In the genomic region with DNA sequence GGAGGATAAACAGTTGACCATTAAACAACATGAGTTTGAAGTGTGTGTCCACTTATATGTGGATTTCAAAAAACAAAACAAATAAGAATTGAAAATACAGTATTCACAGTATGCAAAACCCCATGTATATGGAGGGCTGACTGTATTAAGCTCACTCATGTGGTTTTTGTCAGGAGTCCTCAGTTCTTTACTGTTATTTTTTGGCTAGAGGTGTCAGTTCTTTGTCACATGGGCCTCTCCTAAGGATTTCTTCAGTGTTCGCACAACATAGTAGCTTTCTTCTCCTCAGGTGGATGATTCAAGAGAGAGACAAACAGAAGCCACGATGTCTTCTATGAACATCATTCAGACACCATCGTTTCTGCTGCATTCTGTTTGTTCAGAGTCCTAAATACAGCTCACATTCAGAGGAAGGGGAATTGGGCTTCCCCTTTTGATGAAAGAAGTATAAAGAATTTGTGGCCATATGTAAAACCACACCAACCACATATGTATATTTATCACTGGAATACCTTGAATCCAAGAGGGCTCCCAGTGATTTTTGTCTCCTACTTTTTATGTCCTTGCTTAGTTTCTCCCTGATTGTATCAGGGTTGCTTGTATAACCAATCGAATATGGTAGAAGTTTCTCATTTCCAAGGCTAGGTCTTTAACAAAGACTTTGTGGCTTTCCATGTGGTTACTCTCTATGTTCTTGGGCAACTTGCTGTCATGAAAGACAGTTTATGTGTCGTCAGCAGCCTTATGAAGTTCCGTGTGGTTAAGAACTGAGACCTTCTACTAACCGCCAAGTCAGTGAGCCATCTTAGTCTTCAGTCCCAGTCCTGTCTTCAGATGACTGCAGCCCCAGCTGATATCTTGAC, we compare ENCODE assay signal across 8 cellular contexts. TPM values are rescaled to one million over a fixed set of nuclear protein-coding genes. Genes with fewer than 3 reads are reported as not detected.
DNase-seq lines count a peak whose midpoint lies in the region; ATAC-seq, FAIRE-seq and TF ChIP-seq lines count a peak whose summit lies in the region.

No MANE protein-coding gene starts in this region.

- H3K4me3 ChIP-seq in K562 (no peak overlapping the region), ascending aorta (no peak overlapping the region)

- no peaks in the 10 kb centered on the region for H3K9me1 ChIP-seq in K562 (ENCODE audit: control insufficient read depth, insufficient read depth, low read length)

- H4K20me1 ChIP-seq in K562 (replicated peaks; ENCODE audit: control insufficient read depth, insufficient read depth, low read length), result no peaks in the 10 kb centered on the region

- no peak overlapping the region for H2AFZ ChIP-seq in K562 (ENCODE audit: low read depth, low read length)

- no peaks in the 10 kb centered on the region for H3K9me3 ChIP-seq in K562 (replicated peaks; ENCODE audit: control insufficient read depth, insufficient read depth, low read depth, low read length)
- no peaks in the 10 kb centered on the region for H3K9me3 ChIP-seq in ascending aorta

- CTCF ChIA-PET in K562 (lab: Yijun Ruan, JAX; ENCODE audit: low intra/inter-chr PET ratio), result no interaction called here

- POLR2A ChIA-PET in K562 (lab: Yijun Ruan, JAX), result no interaction called here

- DNase-seq in SKM-1 (lab: John Stamatoyannopoulos, UW; ENCODE audit: unreplicated experiment) (peak; percentile 82), K562 (ENCODE audit: extremely low read depth in 1 of 4, low spot score in 3 of 4) (peak in 2 of 4 experiments; percentile 11 to 40), NCI-H2029 (lab: John Stamatoyannopoulos, UW) (no peak), COLO668 (lab: John Stamatoyannopoulos, UW; ENCODE audit: unreplicated experiment) (no peak), ascending aorta (ENCODE audit: low spot score in 2 of 2) (no peak)
- DNase-seq in stimulated activated naive CD8-positive, alpha-beta T cell treated with anti-CD3 and anti-CD28 coated beads, Interleukin-15, Interleukin-2, amounts not matched to agents 100 U/mL and 50 U/mL, for 24 hours, result peak; percentile 48

- BruUV-seq in K562 (replicated peaks; lab: Mats Ljungman, UMichigan), result no TSS peak

- 36% methylated on average over 7 of the region's 7 CpGs for WGBS in K562 (ENCODE audit: insufficient coverage, low coverage, missing lambda C conversion rate)

- H3K4me2 ChIP-seq in K562 (ENCODE audit: insufficient read depth, low read length), result no peak overlapping the region

- TF ChIP-seq POLR2A in K562 (conservative IDR thresholded peaks at IDR 0.05), result no peak

- TF ChIP-seq EP300 in K562 (IDR thresholded peaks at IDR 0.05; ENCODE audit: low read length), result no peak

- in situ Hi-C loops in K562 (cut with MboI), result no loop called here

- ATAC-seq in GM18907 (IDR thresholded peaks at IDR 0.05; ENCODE audit: unreplicated experiment) (peak; percentile 99), HG02981 (IDR thresholded peaks at IDR 0.05; ENCODE audit: unreplicated experiment) (peak; percentile 97), K562 (peak; percentile 82)
- peak; percentile 99 for ATAC-seq in stimulated activated naive CD8-positive, alpha-beta T cell treated with anti-CD3 and anti-CD28 coated beads, Interleukin-15, Interleukin-2, amounts not matched to agents 100 U/mL and 50 U/mL, for 24 hours

- H3K9ac ChIP-seq in K562 (ENCODE audit: insufficient read depth in 1 of 2, low read depth in 2 of 2, low read length in 2 of 2), result no peak overlapping the region

- peaks cover 34% of the 10 kb centered on the region for H3K79me2 ChIP-seq in K562 (ENCODE audit: control insufficient read depth, insufficient read depth, low read length)

- no peak for TF ChIP-seq RAD21 in K562 (CRISPR knock-in tag; conservative IDR thresholded peaks at IDR 0.05 in 1 of 2, IDR thresholded peaks at IDR 0.05 in 1 of 2)

- H3K36me3 ChIP-seq in K562 (ENCODE audit: control insufficient read depth, insufficient read depth, low read length), result no peaks in the 10 kb centered on the region; the same call in 2 of the 3 replicates
- no peaks in the 10 kb centered on the region for H3K36me3 ChIP-seq in ascending aorta

- intact Hi-C loops in K562 (cut with micrococcal nuclease) (no loop called here), ascending aorta (cut with DNase I) (no loop called here)

- TF ChIP-seq CTCF in K562 (IDR thresholded peaks at IDR 0.05 in 2 of 3, conservative IDR thresholded peaks at IDR 0.05 in 1 of 3; ENCODE audit: insufficient read depth in 2 of 3, low read depth in 1 of 3, low read length in 3 of 3) (no peak), ascending aorta (IDR thresholded peaks at IDR 0.05) (no peak)

- H3K4me1 ChIP-seq in K562 (replicated peaks in 1 of 2; ENCODE audit: control insufficient read depth in 2 of 2, insufficient read depth in 2 of 2, low read length in 2 of 2) (peaks cover 0 to 6% of the 10 kb centered on the region in 2 experiments; a peak in 2 of 5 replicates), ascending aorta (peaks cover 3 to 4% of the 10 kb centered on the region in 2 donors)

- no peaks in the 10 kb centered on the region for H3K27me3 ChIP-seq in K562 (ENCODE audit: control insufficient read depth in 2 of 2, insufficient read depth in 2 of 2, low read length in 2 of 2)
- H3K27me3 ChIP-seq in ascending aorta, result no peaks in the 10 kb centered on the region

- peak overlapping the region; percentile 28; the same call in 1 of the 3 replicates for H3K27ac ChIP-seq in K562 (ENCODE audit: extremely low read depth, low read depth, low read length)
- no peak overlapping the region for H3K27ac ChIP-seq in ascending aorta

- FAIRE-seq in K562 (lab: Jason Lieb, UNC), result no peak

TF ChIP-seq in K562, 482 proteins besides CTCF, POLR2A, EP300 and RAD21 (continues in another document):
- TF ChIP-seq, protein P1, sequence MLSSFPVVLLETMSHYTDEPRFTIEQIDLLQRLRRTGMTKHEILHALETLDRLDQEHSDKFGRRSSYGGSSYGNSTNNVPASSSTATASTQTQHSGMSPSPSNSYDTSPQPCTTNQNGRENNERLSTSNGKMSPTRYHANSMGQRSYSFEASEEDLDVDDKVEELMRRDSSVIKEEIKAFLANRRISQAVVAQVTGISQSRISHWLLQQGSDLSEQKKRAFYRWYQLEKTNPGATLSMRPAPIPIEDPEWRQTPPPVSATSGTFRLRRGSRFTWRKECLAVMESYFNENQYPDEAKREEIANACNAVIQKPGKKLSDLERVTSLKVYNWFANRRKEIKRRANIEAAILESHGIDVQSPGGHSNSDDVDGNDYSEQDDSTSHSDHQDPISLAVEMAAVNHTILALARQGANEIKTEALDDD (IDR thresholded peaks at IDR 0.05), result peak; percentile 82
- TF ChIP-seq SIN3A (IDR thresholded peaks at IDR 0.05; ENCODE audit: borderline replicate concordance in 2 of 2, control insufficient read depth in 1 of 2, low read depth in 2 of 2, low read length in 2 of 2) (no peak), CEBPG (CRISPR knock-in tag; IDR thresholded peaks at IDR 0.05) (peak; percentile 38; the same call in 1 of the 2 replicates), CEBPG (tag; conservative IDR thresholded peaks at IDR 0.05 in 1 of 2, IDR thresholded peaks at IDR 0.05 in 1 of 2) (peak; percentile 7 to 42; a peak in 1 of 4 replicates), ZNF644 (tag; IDR thresholded peaks at IDR 0.05; ENCODE audit: low read depth) (no peak), ZBTB1 (CRISPR knock-in tag; IDR thresholded peaks at IDR 0.05; ENCODE audit: borderline replicate concordance, low read depth) (peak; percentile 71; the same call in 1 of the 2 replicates)

RNA-seq across cellular contexts. Expression of a gene that starts 18.9 kb away (rescaled TPM):
- 27.6 and 70.2 TPM in 2 replicates for total RNA-seq in K562 (2011; cell fraction: chromatin; rRNA removed; ENCODE audit: low replicate concordance)
- 17.8 and 22.8 TPM in 2 replicates for total RNA-seq in K562 (2011; cell fraction: nucleolus; rRNA removed)
- 36.1 and 57.1 TPM in 2 replicates for total RNA-seq in K562 (2011; cell fraction: nucleoplasm; rRNA removed)
- 41.7 and 45.6 TPM in 2 replicates for total RNA-seq in K562 (2014; rRNA removed)
- 61.9 and 70.9 TPM in 2 replicates for total RNA-seq in K562 (2014; rRNA removed; fragmentation: Illumina TruSeq; extraction: Trizol)
- 64.8 and 68.0 TPM in 2 replicates for total RNA-seq in K562 (2015; rRNA removed; fragmentation: Illumina TruSeq; extraction: Trizol)
- 37.8 and 38.4 TPM in 2 replicates for total RNA-seq in K562 (2021)
- polyA plus RNA-seq in K562 (2011; rRNA removed), result 54.9 and 58.0 TPM in 2 replicates
- 25.2 and 37.5 TPM in 2 replicates for polyA plus RNA-seq in K562 (2011; cell fraction: cytosol; rRNA removed)
- polyA plus RNA-seq in K562 (2011; cell fraction: nucleus; rRNA removed), result 11.6 and 21.1 TPM in 2 replicates
- polyA plus RNA-seq in K562 (2012), result 33.4 and 36.6 TPM in 2 replicates
- polyA plus RNA-seq in K562 (2014; fragmentation: Illumina TruSeq; extraction: Trizol), result 52.5 and 60.4 TPM in 2 replicates
- 10 to 100 TPM; 75.6 to 83.3 TPM for polyA plus RNA-seq in K562 (2014; fragmentation: Nextera tagmentation; extraction: Ambion mirVana)
- 51.1 and 51.8 TPM in 2 replicates for polyA plus RNA-seq in K562 (2014; rRNA removed)
- polyA minus RNA-seq in K562 (2011; rRNA and poly(A)+ RNA removed), result 41.3 and 49.7 TPM in 2 replicates
- polyA minus RNA-seq in K562 (2011; cell fraction: cytosol; rRNA and poly(A)+ RNA removed), result 15.3 and 18.1 TPM in 2 replicates
- 22.3 and 49.9 TPM in 2 replicates for polyA minus RNA-seq in K562 (2011; cell fraction: nucleus; rRNA and poly(A)+ RNA removed)
- total RNA-seq in ascending aorta, result 37.5 TPM

RNA-seq across cellular contexts. Expression of a gene that starts 29.3 kb away (rescaled TPM):
- total RNA-seq in K562 (2011; cell fraction: chromatin; rRNA removed; ENCODE audit: low replicate concordance), result 8.8 and 16.6 TPM in 2 replicates
- 5.3 and 5.5 TPM in 2 replicates for total RNA-seq in K562 (2011; cell fraction: nucleolus; rRNA removed)
- total RNA-seq in K562 (2011; cell fraction: nucleoplasm; rRNA removed), result 9.2 and 9.4 TPM in 2 replicates
- 7.4 and 8.7 TPM in 2 replicates for total RNA-seq in K562 (2014; rRNA removed)
- total RNA-seq in K562 (2014; rRNA removed; fragmentation: Illumina TruSeq; extraction: Trizol), result 6.6 and 7.6 TPM in 2 replicates
- 6.2 and 6.4 TPM in 2 replicates for total RNA-seq in K562 (2015; rRNA removed; fragmentation: Illumina TruSeq; extraction: Trizol)
- 8.1 and 8.6 TPM in 2 replicates for total RNA-seq in K562 (2021)
- 5.6 and 6.3 TPM in 2 replicates for polyA plus RNA-seq in K562 (2011; rRNA removed)
- polyA plus RNA-seq in K562 (2011; cell fraction: cytosol; rRNA removed), result 4.4 and 5.6 TPM in 2 replicates
- polyA plus RNA-seq in K562 (2011; cell fraction: nucleus; rRNA removed), result 5.2 and 6.2 TPM in 2 replicates
- 2.1 and 2.4 TPM in 2 replicates for polyA plus RNA-seq in K562 (2012)
- polyA plus RNA-seq in K562 (2014; fragmentation: Illumina TruSeq; extraction: Trizol), result 3.9 and 4.1 TPM in 2 replicates
- polyA plus RNA-seq in K562 (2014; fragmentation: Nextera tagmentation; extraction: Ambion mirVana), result 1 to 10 TPM in 1 of 2 experiments, under 1 TPM in 1; 0.77 to 1.1 TPM
- 3.4 and 5.4 TPM in 2 replicates for polyA plus RNA-seq in K562 (2014; rRNA removed)
- 10.0 and 12.7 TPM in 2 replicates for polyA minus RNA-seq in K562 (2011; rRNA and poly(A)+ RNA removed)
- polyA minus RNA-seq in K562 (2011; cell fraction: cytosol; rRNA and poly(A)+ RNA removed), result 5.3 and 7.9 TPM in 2 replicates
- polyA minus RNA-seq in K562 (2011; cell fraction: nucleus; rRNA and poly(A)+ RNA removed), result 1.6 and 4.4 TPM in 2 replicates
- 1.4 TPM for total RNA-seq in ascending aorta

Comparison
In these comparisons a context has a peak if more than half of its experiments do, and no peak if none do; other contexts are left out.
1. DNase-seq: peak in SKM-1 (single experiment) and stimulated activated naive CD8-positive, alpha-beta T cell treated with anti-CD3 and anti-CD28 coated beads, Interleukin-15, Interleukin-2, amounts not matched to agents 100 U/mL and 50 U/mL, for 24 hours (single experiment); none in NCI-H2029 (single experiment), COLO668 (single experiment) and ascending aorta (0 of 2).
2. Peak in every context shown above with its lines, with median percentiles within 50 percentile points of each other: ATAC-seq.